ENCODE assay signal across 10 cellular contexts in genomic region chr14:94768521-94769412, GRCh38. TPM values are rescaled to one million over a fixed set of nuclear protein-coding genes. Genes with fewer than 3 reads are reported as not detected.
DNase-seq lines count a peak whose midpoint lies in the region; ATAC-seq and TF ChIP-seq lines count a peak whose summit lies in the region.
"Had no signal": no experiment of that assay in that cellular context is flagged by ENCODE, and none has a peak within 500 bp of the region (broad histone marks: within the 10 kb centered on the region; RNA-seq: fewer than 3 reads in every experiment).

No MANE protein-coding gene starts in this region.

- H2AFZ ChIP-seq in GM23338: peak overlapping the region; percentile 94

- 1 to 3% methylated on average over 82 to 84 of the region's 84 CpGs for WGBS in heart right ventricle, 2 donors
- WGBS in transverse colon (ENCODE audit: low coverage in 1 of 2), 2 donors: 7% methylated on average over 46 of the region's 84 CpGs; no CpG with 5 or more reads in 1 of the 2 donors

- ATAC-seq in GM23338: peak; percentile 3
- ATAC-seq in WTC11: no peak
- peak in 3 of 8 donors; percentile 12 to 29 (median 28) for ATAC-seq in heart right ventricle
- ATAC-seq in sciatic nerve: peak; percentile 69

- H3K9me3 ChIP-seq in heart right ventricle (no peaks in the 10 kb centered on the region), transverse colon (no peaks in the 10 kb centered on the region)

- no peaks in the 10 kb centered on the region for H3K79me2 ChIP-seq in GM23338 (replicated peaks; ENCODE audit: insufficient read depth)

- peaks cover 100% of the 10 kb centered on the region for H3K27me3 ChIP-seq in GM23338 (ENCODE audit: insufficient read depth)
- peaks cover 48 to 100% (median 100%) of the 10 kb centered on the region in 7 donors for H3K27me3 ChIP-seq in heart right ventricle
- H3K27me3 ChIP-seq in transverse colon: peaks cover 100% of the 10 kb centered on the region

- intact Hi-C loops in heart right ventricle (cut with DNase I): no loop called here
- intact Hi-C loops in sciatic nerve (cut with DNase I): no loop called here
- intact Hi-C loops in transverse colon (cut with DNase I; ENCODE audit: low total_unique reads): no loop called here

- no peak for TF ChIP-seq POLR2A in transverse colon (IDR thresholded peaks at IDR 0.05)

- H3K27ac ChIP-seq in GM23338 (ENCODE audit: low read depth) (no peak overlapping the region), heart right ventricle (no peak overlapping the region), transverse colon (no peak overlapping the region)

- H3K9me2 ChIP-seq in GM23338 (ENCODE audit: insufficient read depth): no peaks in the 10 kb centered on the region

- H3K27me3 Mint-ChIP-seq in GM23338 (ENCODE audit: insufficient read depth, low read depth, poor library complexity) (peaks cover 95% of the 10 kb centered on the region), WTC11 (ENCODE audit: low read depth) (peaks cover 98% of the 10 kb centered on the region)

- H3F3A ChIP-seq in GM23338 (replicated peaks; ENCODE audit: low read depth): peaks cover 17% of the 10 kb centered on the region

- H3K36me3 Mint-ChIP-seq in GM23338 (ENCODE audit: low read depth) (no peaks in the 10 kb centered on the region; the same call in 2 of the 3 replicates), WTC11 (no peaks in the 10 kb centered on the region)

- H3K27ac Mint-ChIP-seq in GM23338: no peak overlapping the region
- H3K27ac Mint-ChIP-seq in WTC11: no peak overlapping the region

- H3K4me3 Mint-ChIP-seq in GM23338: peak overlapping the region; percentile 71
- peak overlapping the region; percentile 75 for H3K4me3 Mint-ChIP-seq in WTC11

- H3K9me3 Mint-ChIP-seq in GM23338 (no peaks in the 10 kb centered on the region), WTC11 (no peaks in the 10 kb centered on the region)

- peaks cover 47% of the 10 kb centered on the region for H3K4me1 Mint-ChIP-seq in GM23338
- peaks cover 58% of the 10 kb centered on the region for H3K4me1 Mint-ChIP-seq in WTC11

- CTCF ChIA-PET in WTC11 (lab: Charles Lee): interaction anchor here (2.2 kb wide), 1 partner anchor 20 kb away, joined by 18 read pairs; no protein-coding TSS in a partner anchor

- peaks cover 47% of the 10 kb centered on the region for H3K4me1 ChIP-seq in GM23338 (ENCODE audit: insufficient read depth)
- H3K4me1 ChIP-seq in heart right ventricle: peaks cover 0 to 40% (median 34%) of the 10 kb centered on the region in 9 donors
- peaks cover 9 to 25% (median 21%) of the 10 kb centered on the region in 4 donors for H3K4me1 ChIP-seq in transverse colon

- H3K36me3 ChIP-seq in GM23338 (ENCODE audit: insufficient read depth) (no peaks in the 10 kb centered on the region; the same call in 1 of the 2 replicates), heart right ventricle (no peaks in the 10 kb centered on the region), transverse colon (no peaks in the 10 kb centered on the region)

- peak overlapping the region; percentile 90 for H3K4me2 ChIP-seq in GM23338

- peak overlapping the region; percentile 64 for H3K4me3 ChIP-seq in GM23338
- H3K4me3 ChIP-seq in heart right ventricle: peak overlapping the region in 9 of 10 donors; percentile 48 to 62 (median 58)
- peak overlapping the region in 2 of 4 donors; percentile 33 to 57 for H3K4me3 ChIP-seq in transverse colon

- no peak for TF ChIP-seq EP300 in transverse colon (IDR thresholded peaks at IDR 0.05; ENCODE audit: low read depth)

- DNase-seq in GM23338 (ENCODE audit: low spot score) (peak; percentile 72), WTC11 (ENCODE audit: low spot score) (peak; percentile 44), heart right ventricle (no peak), sciatic nerve (ENCODE audit: low spot score) (peak; percentile 64), transverse colon (no peak), GM19240 (ENCODE audit: insufficient read length, low spot score) (no peak), NCI-H69 (lab: John Stamatoyannopoulos, UW) (no peak), AG20443 (ENCODE audit: low spot score) (no peak)

- TF ChIP-seq CTCF in GM23338 (conservative IDR thresholded peaks at IDR 0.05; ENCODE audit: low read depth in 2 of 2): no peak
- no peak for TF ChIP-seq CTCF in WTC11 (IDR thresholded peaks at IDR 0.05)
- no peak for TF ChIP-seq CTCF in heart right ventricle (IDR thresholded peaks at IDR 0.05)
- TF ChIP-seq CTCF in transverse colon (IDR thresholded peaks at IDR 0.05): no peak

- POLR2A ChIA-PET in WTC11 (lab: Charles Lee): no interaction called here

- H4K20me1 ChIP-seq in GM23338 (replicated peaks; ENCODE audit: insufficient read depth): peaks cover 11% of the 10 kb centered on the region

- in situ Hi-C loops in transverse colon (cut with MboI; ENCODE audit: low pct_ligation_motif_present in 1 of 4, low pct_unique_long_range_greater_than_20kb in 1 of 4, low sequenced_read_pairs in 3 of 4): no loop called here

TF ChIP-seq in GM23338, 12 proteins besides CTCF, POLR2A, EP300 and RAD21 (continues in another document):
- no peak for TF ChIP-seq ETS1 (IDR thresholded peaks at IDR 0.05)
- TF ChIP-seq POLR2AphosphoS5 (IDR thresholded peaks at IDR 0.05; ENCODE audit: low read depth): no peak

TF ChIP-seq in WTC11, 78 proteins besides CTCF, POLR2A, EP300 and RAD21 (continues in another document):
- no peak for TF ChIP-seq ATF6 (CRISPR knock-in tag; IDR thresholded peaks at IDR 0.05)
- TF ChIP-seq HMGA2 (CRISPR knock-in tag; IDR thresholded peaks at IDR 0.05): no peak
- TF ChIP-seq PRDM15 (CRISPR knock-in tag; IDR thresholded peaks at IDR 0.05): no peak
- TF ChIP-seq JAZF1 (CRISPR knock-in tag; IDR thresholded peaks at IDR 0.05): no peak

RNA-seq across cellular contexts. Expression of gene GSC, which starts 1.1 kb away (rescaled TPM):
- total RNA-seq in GM23338 (2014; rRNA removed; shearing (Covaris generic)): 0.97 TPM in 1 of 2 replicates, not detected in the other
- 0.27 and 0.35 TPM in 2 replicates for polyA plus RNA-seq in GM23338 (2016; fragmentation: Nextera tagmentation; extraction: Ambion mirVana)
- 1.6 to 4.4 TPM (median 2.0 TPM) in 3 replicates for total RNA-seq in WTC11 (2021)
- total RNA-seq in heart right ventricle: under 1 TPM in 6 of 10 donors, not detected in 4; 0.25 to 0.54 (median 0.35) TPM
- under 1 TPM in 1 of 2 donors, not detected in 1; 0.06 TPM for polyA plus RNA-seq in heart right ventricle
- 4.5 TPM for total RNA-seq in sciatic nerve
- under 1 TPM in 1 of 4 donors, not detected in 3; 0.32 TPM for total RNA-seq in transverse colon
- total RNA-seq: lung microvascular endothelial cell; T-helper 2 cell treated with Interferon-gamma antibody and Interleukin-4, amounts not matched to agents 100 ng/mL and 5 ng/mL, for 36 hours had no signal

Comparison
In these comparisons a context has a peak if more than half of its experiments do, and no peak if none do; other contexts are left out.
1. DNase-seq: peak in GM23338 (single experiment), WTC11 (single experiment) and sciatic nerve (single experiment); none in heart right ventricle (0 of 2), transverse colon (single experiment), GM19240 (single experiment), NCI-H69 (single experiment) and AG20443 (single experiment).